ENCODE assay signal across 25 cellular contexts in genomic region chr10:2982146-2982545, GRCh38.
"Had no signal": no experiment of that assay in that cellular context is flagged by ENCODE, and none has a peak within 500 bp of the region (broad histone marks: within the 10 kb centered on the region; RNA-seq: fewer than 3 reads in every experiment).

No MANE protein-coding gene starts in this region.

- H3K9me3 ChIP-seq: colonic mucosa, esophagus muscularis mucosa, lower lobe of right lung, prostate gland, right atrium auricular region, thoracic aorta, tibial nerve, upper lobe of left lung had no signal

- H3K4me3 ChIP-seq: colonic mucosa, esophagus muscularis mucosa, lower lobe of right lung, prostate gland, right atrium auricular region, thoracic aorta, tibial nerve, upper lobe of left lung had no signal

- DNase-seq: colonic mucosa; dermis blood vessel endothelial cell; effector memory CD4-positive, alpha-beta T cell; foreskin melanocyte; hypothalamus; immature natural killer cell; islet precursor cell; kidney glomerular epithelial cell; left colon; left ventricle myocardium superior; lower lobe of right lung; stimulated activated CD4-positive, alpha-beta T cell treated with anti-CD3 and anti-CD28 coated beads, Interleukin-4, amount 100 ng/mL, for 4 hours had no signal

- ATAC-seq: left colon; left ventricle myocardium superior; lower lobe of right lung; natural killer cell treated with Interleukin-12 subunit alpha and Interleukin-12 subunit beta and Interleukin-15 and Interleukin-18, amount 100 ng/mL, for 72 hours; sciatic nerve; stimulated activated memory B cell treated with anti-CD40 and anti-IgM and Interleukin-4, amounts not matched to agents 10 μg/mL and 1 μg/mL and 100 μg/mL, for 72 hours had no signal

- H3K27me3 ChIP-seq: colonic mucosa, right atrium auricular region had no signal

- H3K27ac ChIP-seq: colonic mucosa, esophagus muscularis mucosa, lower lobe of right lung, prostate gland, right atrium auricular region, thoracic aorta, tibial nerve, upper lobe of left lung had no signal

- H3K9me3 Mint-ChIP-seq: immature natural killer cell; natural killer cell treated with Interleukin-12 subunit alpha and Interleukin-12 subunit beta and Interleukin-15 and Interleukin-18, amount 100 ng/mL, for 72 hours; neural crest cell; stimulated activated memory B cell treated with anti-CD40 and anti-IgM and Interleukin-4, amounts not matched to agents 10 μg/mL and 1 μg/mL and 100 μg/mL, for 72 hours; stimulated activated naive CD8-positive, alpha-beta T cell treated with anti-CD3 and anti-CD28 coated beads, Interleukin-15, Interleukin-2, amounts not matched to agents 100 ng/mL and 50 ng/mL, for 24 hours had no signal

- H3K27ac Mint-ChIP-seq: immature natural killer cell; natural killer cell treated with Interleukin-12 subunit alpha and Interleukin-12 subunit beta and Interleukin-15 and Interleukin-18, amount 100 ng/mL, for 72 hours; stimulated activated memory B cell treated with anti-CD40 and anti-IgM and Interleukin-4, amounts not matched to agents 10 μg/mL and 1 μg/mL and 100 μg/mL, for 72 hours; stimulated activated naive CD8-positive, alpha-beta T cell treated with anti-CD3 and anti-CD28 coated beads, Interleukin-15, Interleukin-2, amounts not matched to agents 100 ng/mL and 50 ng/mL, for 24 hours had no signal

- H3K4me1 ChIP-seq: colonic mucosa, right atrium auricular region had no signal

- H3K36me3 ChIP-seq: colonic mucosa, esophagus muscularis mucosa, lower lobe of right lung, prostate gland, right atrium auricular region, thoracic aorta, tibial nerve, upper lobe of left lung had no signal

- FAIRE-seq: endothelial cell of umbilical vein, urothelium cell line had no signal

- H3K4me3 Mint-ChIP-seq: immature natural killer cell; natural killer cell treated with Interleukin-12 subunit alpha and Interleukin-12 subunit beta and Interleukin-15 and Interleukin-18, amount 100 ng/mL, for 72 hours; neural crest cell; stimulated activated memory B cell treated with anti-CD40 and anti-IgM and Interleukin-4, amounts not matched to agents 10 μg/mL and 1 μg/mL and 100 μg/mL, for 72 hours; stimulated activated naive CD8-positive, alpha-beta T cell treated with anti-CD3 and anti-CD28 coated beads, Interleukin-15, Interleukin-2, amounts not matched to agents 100 ng/mL and 50 ng/mL, for 24 hours had no signal

- H3K36me3 Mint-ChIP-seq: natural killer cell treated with Interleukin-12 subunit alpha and Interleukin-12 subunit beta and Interleukin-15 and Interleukin-18, amount 100 ng/mL, for 72 hours; stimulated activated memory B cell treated with anti-CD40 and anti-IgM and Interleukin-4, amounts not matched to agents 10 μg/mL and 1 μg/mL and 100 μg/mL, for 72 hours had no signal
